In the genomic region with DNA sequence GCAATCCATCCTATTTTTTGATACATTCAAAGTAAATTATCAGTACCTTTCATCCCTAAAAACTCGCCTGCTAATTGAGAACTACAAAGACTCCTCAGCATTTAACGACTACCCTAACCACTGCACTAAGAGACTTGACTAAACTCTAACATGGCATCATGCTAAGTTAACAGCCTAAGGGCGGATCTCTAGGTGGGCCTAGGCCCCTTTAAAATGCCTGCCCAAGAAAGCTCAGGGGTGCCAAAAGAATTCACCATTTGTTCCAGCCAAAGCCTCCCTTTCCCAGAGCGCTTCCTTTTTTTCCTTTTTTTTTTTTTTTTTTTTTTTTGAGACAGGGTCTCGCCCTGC, we compare ENCODE assay signal across 8 cellular contexts. TPM values are rescaled to one million over a fixed set of nuclear protein-coding genes. Genes with fewer than 3 reads are reported as not detected.
DNase-seq lines count a peak whose midpoint lies in the region; ATAC-seq, FAIRE-seq and TF ChIP-seq lines count a peak whose summit lies in the region.

No MANE protein-coding gene starts in this region.

- DNase-seq in A549 (ENCODE audit: low read depth in 1 of 2, low spot score in 1 of 2), result no peak
- DNase-seq in HEK293T (ENCODE audit: extremely low spot score), result no peak
- DNase-seq in activated naive CD4-positive, alpha-beta T cell treated with anti-CD3 and anti-CD28 coated beads, Interleukin-2, amount 50 U/mL, for 72 hours (ENCODE audit: low spot score in 2 of 2), result no peak
- no peak for DNase-seq in suprapubic skin (ENCODE audit: low spot score in 2 of 2)
- DNase-seq in cerebellar cortex (ENCODE audit: low spot score), result no peak

- H3K27me3 ChIP-seq in iPS-20b (ENCODE audit: insufficient read depth, low read length), result no peaks in the 10 kb centered on the region; the same call in 1 of the 2 replicates
- no peaks in the 10 kb centered on the region for H3K27me3 ChIP-seq in suprapubic skin

- H3K36me3 ChIP-seq in iPS-20b (ENCODE audit: insufficient read depth, low read depth, low read length), result peaks cover 16% of the 10 kb centered on the region
- H3K36me3 ChIP-seq in suprapubic skin, result peaks cover 16% of the 10 kb centered on the region

- POLR2A ChIA-PET in A549 (lab: Yijun Ruan, JAX), result interaction anchor here (1.0 to 1.3 kb wide), 2 partner anchors 8 to 27 kb away, joined by 3 read pairs; no protein-coding TSS in a partner anchor
- POLR2A ChIA-PET in HEK293T (lab: Yijun Ruan, JAX), result interaction anchor here (0.8 to 3.2 kb wide), 19 partner anchors 10 to 253 kb away, joined by 3 to 35 read pairs (median 5); a partner anchor contains a TSS

- no peak for TF ChIP-seq EP300 in A549 (IDR thresholded peaks at IDR 0.05)
- TF ChIP-seq EP300 in suprapubic skin (IDR thresholded peaks at IDR 0.05), result no peak

- peaks cover 13% of the 10 kb centered on the region for H3K4me1 ChIP-seq in A549
- H3K4me1 ChIP-seq in iPS-20b (ENCODE audit: insufficient read depth, low read length), result peaks cover 6% of the 10 kb centered on the region; the same call in 1 of the 2 replicates
- H3K4me1 ChIP-seq in suprapubic skin, result peaks cover 14% of the 10 kb centered on the region

- no peaks in the 10 kb centered on the region for H3K9me3 Mint-ChIP-seq in activated naive CD4-positive, alpha-beta T cell treated with anti-CD3 and anti-CD28 coated beads, Interleukin-2, amount 50 U/mL, for 72 hours

- TF ChIP-seq CTCF in A549 (IDR thresholded peaks at IDR 0.05), result no peak
- no peak for TF ChIP-seq CTCF in suprapubic skin (IDR thresholded peaks at IDR 0.05)

- peak overlapping the region; percentile 99 for H3K9ac ChIP-seq in iPS-20b (ENCODE audit: low read depth, low read length)

- peak overlapping the region; percentile 71 for H3K4me3 ChIP-seq in A549
- H3K4me3 ChIP-seq in iPS-20b (ENCODE audit: low read length), result peak overlapping the region; percentile 94
- peak overlapping the region; percentile 71 for H3K4me3 ChIP-seq in suprapubic skin

- H3K9me3 ChIP-seq in A549 (no peaks in the 10 kb centered on the region), iPS-20b (ENCODE audit: insufficient read depth, low read depth, low read length) (no peaks in the 10 kb centered on the region), suprapubic skin (no peaks in the 10 kb centered on the region)

- WGBS in A549 (ENCODE audit: missing lambda C conversion rate), result 55% methylated on average over 5 of the region's 5 CpGs
- 44% methylated on average over 5 of the region's 5 CpGs for WGBS in suprapubic skin

- H3K36me3 Mint-ChIP-seq in activated naive CD4-positive, alpha-beta T cell treated with anti-CD3 and anti-CD28 coated beads, Interleukin-2, amount 50 U/mL, for 72 hours, result peaks cover 0 to 19% of the 10 kb centered on the region in 2 donors

- peak overlapping the region; percentile 87 to 98 for H3K27ac Mint-ChIP-seq in activated naive CD4-positive, alpha-beta T cell treated with anti-CD3 and anti-CD28 coated beads, Interleukin-2, amount 50 U/mL, for 72 hours

- TF ChIP-seq POLR2A in A549 (IDR thresholded peaks at IDR 0.05; ENCODE audit: low read length) (no peak), suprapubic skin (IDR thresholded peaks at IDR 0.05) (no peak)

- CTCF ChIA-PET in A549 (lab: Yijun Ruan, JAX), result no interaction called here
- CTCF ChIA-PET in HEK293T (lab: Yijun Ruan, JAX), result interaction anchor here (0.6 to 0.8 kb wide), 3 partner anchors 17 to 287 kb away, joined by 3 to 4 read pairs (median 3); no protein-coding TSS in a partner anchor

- H3K4me2 ChIP-seq in A549, result peak overlapping the region; percentile 87

- ATAC-seq in A549 (peak; percentile 36 to 48; a peak in 5 of 6 replicates), HG03196 (IDR thresholded peaks at IDR 0.05; ENCODE audit: unreplicated experiment) (no peak), HG02970 (IDR thresholded peaks at IDR 0.05; ENCODE audit: low FRiP score, unreplicated experiment) (no peak)
- peak; percentile 12 to 29 for ATAC-seq in activated naive CD4-positive, alpha-beta T cell treated with anti-CD3 and anti-CD28 coated beads, Interleukin-2, amount 50 U/mL, for 72 hours

- H3K27ac ChIP-seq in A549 (peak overlapping the region; percentile 85 to 93), iPS-20b (ENCODE audit: low read length) (peak overlapping the region; percentile 73), suprapubic skin (peak overlapping the region; percentile 30)

- no peak for FAIRE-seq in A549 (lab: Jason Lieb, UNC)

- no peak for TF ChIP-seq RAD21 in A549 (conservative IDR thresholded peaks at IDR 0.05 in 1 of 2, IDR thresholded peaks at IDR 0.05 in 1 of 2)

TF ChIP-seq in A549, 52 proteins besides CTCF, POLR2A, EP300 and RAD21 (continues in another document):
- TF ChIP-seq CHD4 (IDR thresholded peaks at IDR 0.05; ENCODE audit: borderline replicate concordance), result no peak
- TF ChIP-seq FOSB (CRISPR knock-in tag; IDR thresholded peaks at IDR 0.05), result no peak
- TF ChIP-seq HOXA7 (CRISPR knock-in tag; IDR thresholded peaks at IDR 0.05), result no peak
- no peak for TF ChIP-seq HOXB5 (CRISPR knock-in tag; IDR thresholded peaks at IDR 0.05)

TF ChIP-seq in HEK293T, 16 proteins besides CTCF, POLR2A, EP300 and RAD21:
- TF ChIP-seq CTBP1 (IDR thresholded peaks at IDR 0.05; ENCODE audit: borderline replicate concordance), result no peak; the same call in 1 of the 2 replicates
- no peak for TF ChIP-seq FOXA1 (IDR thresholded peaks at IDR 0.05)
- no peak for TF ChIP-seq TARDBP (IDR thresholded peaks at IDR 0.05)
- no peak for TF ChIP-seq SP1 (IDR thresholded peaks at IDR 0.05)
- TF ChIP-seq FOXK2 (IDR thresholded peaks at IDR 0.05), result no peak
- no peak for TF ChIP-seq LEF1 (IDR thresholded peaks at IDR 0.05; ENCODE audit: borderline replicate concordance)
- TF ChIP-seq, protein P1, sequence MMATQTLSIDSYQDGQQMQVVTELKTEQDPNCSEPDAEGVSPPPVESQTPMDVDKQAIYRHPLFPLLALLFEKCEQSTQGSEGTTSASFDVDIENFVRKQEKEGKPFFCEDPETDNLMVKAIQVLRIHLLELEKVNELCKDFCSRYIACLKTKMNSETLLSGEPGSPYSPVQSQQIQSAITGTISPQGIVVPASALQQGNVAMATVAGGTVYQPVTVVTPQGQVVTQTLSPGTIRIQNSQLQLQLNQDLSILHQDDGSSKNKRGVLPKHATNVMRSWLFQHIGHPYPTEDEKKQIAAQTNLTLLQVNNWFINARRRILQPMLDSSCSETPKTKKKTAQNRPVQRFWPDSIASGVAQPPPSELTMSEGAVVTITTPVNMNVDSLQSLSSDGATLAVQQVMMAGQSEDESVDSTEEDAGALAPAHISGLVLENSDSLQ (IDR thresholded peaks at IDR 0.05), result no peak
- TF ChIP-seq L3MBTL2 (conservative IDR thresholded peaks at IDR 0.05), result peak; percentile 33
- TF ChIP-seq ARNT (IDR thresholded peaks at IDR 0.05), result no peak
- no peak for TF ChIP-seq BHLHE40 (IDR thresholded peaks at IDR 0.05; ENCODE audit: borderline replicate concordance)
- TF ChIP-seq HDGF (IDR thresholded peaks at IDR 0.05; ENCODE audit: borderline replicate concordance), result no peak
- no peak for TF ChIP-seq ELF4 (IDR thresholded peaks at IDR 0.05)
- TF ChIP-seq ZNF384 (IDR thresholded peaks at IDR 0.05), result peak; percentile 86

RNA-seq across cellular contexts. Expression of a gene that starts 0.6 kb away (rescaled TPM):
- polyA plus RNA-seq in A549 (2011; rRNA removed) (19.4 and 20.2 TPM in 2 replicates), A549 (2017; fragmentation: RNase III; extraction: RNeasy Plus Mini Kit Qiagen cat#74134 plus additional on column Dnase treatment) (11.4 to 12.1 TPM (median 11.4 TPM) in 3 replicates)
- 7.9 and 9.3 TPM in 2 replicates for polyA plus RNA-seq in A549 (2012; cell fraction: cytosol; rRNA removed)
- 4.1 and 6.7 TPM in 2 replicates for polyA plus RNA-seq in A549 (2012; cell fraction: nucleus; rRNA removed)
- 16.7 and 19.8 TPM in 2 replicates for polyA minus RNA-seq in A549 (2011; rRNA and poly(A)+ RNA removed)
- 10 to 100 TPM in 1 of 2 donors, 1 to 10 TPM in 1; 3.2 to 19.9 TPM for total RNA-seq in activated naive CD4-positive, alpha-beta T cell treated with anti-CD3 and anti-CD28 coated beads, Interleukin-2, amount 50 U/mL, for 72 hours
- total RNA-seq in suprapubic skin, result 10 to 100 TPM; 12.3 to 20.6 (median 15.5) TPM

RNA-seq across cellular contexts. Expression of a gene that starts 6.1 kb away (rescaled TPM):
- polyA plus RNA-seq in A549 (2011; rRNA removed) (not detected in 2 replicates), A549 (2017; fragmentation: RNase III; extraction: RNeasy Plus Mini Kit Qiagen cat#74134 plus additional on column Dnase treatment) (not detected in 3 replicates)
- polyA plus RNA-seq in A549 (2012; cell fraction: cytosol; rRNA removed), result not detected in 2 replicates
- polyA plus RNA-seq in A549 (2012; cell fraction: nucleus; rRNA removed), result not detected in 2 replicates
- polyA minus RNA-seq in A549 (2011; rRNA and poly(A)+ RNA removed), result not detected in 2 replicates
- not detected for total RNA-seq in activated naive CD4-positive, alpha-beta T cell treated with anti-CD3 and anti-CD28 coated beads, Interleukin-2, amount 50 U/mL, for 72 hours
- 1 to 10 TPM in 1 of 4 donors, not detected in 3; 1.5 TPM for total RNA-seq in suprapubic skin

RNA-seq across cellular contexts. Expression of a gene that starts 23.3 kb away (rescaled TPM):
- polyA plus RNA-seq in A549 (2011; rRNA removed), result 0.09 TPM in 1 of 2 replicates, not detected in the other
- polyA plus RNA-seq in A549 (2012; cell fraction: cytosol; rRNA removed), result 0.01 TPM in 1 of 2 replicates, not detected in the other
- not detected in 2 replicates for polyA plus RNA-seq in A549 (2012; cell fraction: nucleus; rRNA removed)
- 0.04 TPM in 1 of 3 replicates, not detected in the others for polyA plus RNA-seq in A549 (2017; fragmentation: RNase III; extraction: RNeasy Plus Mini Kit Qiagen cat#74134 plus additional on column Dnase treatment)
- polyA minus RNA-seq in A549 (2011; rRNA and poly(A)+ RNA removed), result not detected in 2 replicates
- not detected for total RNA-seq in activated naive CD4-positive, alpha-beta T cell treated with anti-CD3 and anti-CD28 coated beads, Interleukin-2, amount 50 U/mL, for 72 hours
- 1 to 10 TPM in 2 of 4 donors, under 1 TPM in 2; 0.18 to 5.6 (median 1.2) TPM for total RNA-seq in suprapubic skin

RNA-seq across cellular contexts. Expression of a gene that starts 59.2 kb away (rescaled TPM):
- polyA plus RNA-seq in A549 (2011; rRNA removed) (0.79 and 0.88 TPM in 2 replicates), A549 (2017; fragmentation: RNase III; extraction: RNeasy Plus Mini Kit Qiagen cat#74134 plus additional on column Dnase treatment) (0.79 to 1.3 TPM (median 0.89 TPM) in 3 replicates)
- polyA plus RNA-seq in A549 (2012; cell fraction: cytosol; rRNA removed), result 0.69 and 0.82 TPM in 2 replicates
- 9.4 and 13.4 TPM in 2 replicates for polyA plus RNA-seq in A549 (2012; cell fraction: nucleus; rRNA removed)
- polyA minus RNA-seq in A549 (2011; rRNA and poly(A)+ RNA removed), result 0.68 and 2.2 TPM in 2 replicates
- 10 to 100 TPM in 1 of 2 donors, 1 to 10 TPM in 1; 1.5 to 16.5 TPM for total RNA-seq in activated naive CD4-positive, alpha-beta T cell treated with anti-CD3 and anti-CD28 coated beads, Interleukin-2, amount 50 U/mL, for 72 hours
- 10 to 100 TPM in 1 of 4 donors, 1 to 10 TPM in 3; 2.1 to 12.2 (median 4.6) TPM for total RNA-seq in suprapubic skin

Comparison
In these comparisons a context has a peak if more than half of its experiments do, and no peak if none do; other contexts are left out.
1. ATAC-seq: peak in A549 (2 of 2) and activated naive CD4-positive, alpha-beta T cell treated with anti-CD3 and anti-CD28 coated beads, Interleukin-2, amount 50 U/mL, for 72 hours (2 of 2); none in HG03196 (single experiment) and HG02970 (single experiment).
2. H3K27ac ChIP-seq: peak in every context shown above with its lines; median percentile 89 in A549; 73 in iPS-20b; 30 in suprapubic skin.
3. Peak in every context shown above with its lines, with median percentiles within 50 percentile points of each other: H3K4me3 ChIP-seq.